Comparison of ENCODE assay signal across 1 cellular context in the genomic region with DNA sequence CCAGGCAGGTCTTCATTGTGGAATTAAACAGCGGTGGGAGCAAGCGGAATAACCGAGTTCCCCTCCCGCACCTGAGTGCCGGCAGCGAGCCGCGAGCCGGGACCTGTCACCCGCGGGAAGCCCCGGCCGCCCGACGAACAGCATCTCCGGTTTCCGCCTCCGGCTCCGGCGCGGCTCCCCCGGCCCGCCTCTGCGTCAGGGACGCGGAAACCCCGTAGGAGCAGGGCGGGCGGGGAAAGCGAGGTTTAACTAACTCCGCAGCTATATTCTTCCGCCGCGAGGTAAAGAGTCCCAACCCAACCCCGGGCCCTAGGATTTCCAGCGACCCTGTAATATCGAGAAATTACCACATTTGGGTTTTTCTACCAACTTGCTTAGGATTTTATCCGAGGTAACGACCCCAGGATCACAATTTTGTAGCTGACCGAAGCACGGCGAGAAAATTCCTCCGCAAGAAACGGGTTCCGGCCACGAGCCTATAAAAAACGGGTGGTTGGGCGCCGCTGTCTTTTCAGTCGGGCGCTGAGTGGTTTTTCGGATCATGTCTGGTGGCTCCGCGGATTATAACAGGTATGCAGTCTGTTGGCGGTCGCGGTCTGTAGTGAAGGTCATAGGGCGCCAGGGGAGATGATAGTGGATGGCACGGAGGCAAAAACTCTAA.
A peak's percentile ranks its signal among the peaks of the same experiment; 100 is the strongest.
TF ChIP-seq lines count a peak whose summit lies in the region.

A gene (plus strand): TSS at position 508 of the 661 bp plus-strand sequence. CDS start 34 bp downstream, at position 542.

TF ChIP-seq in HepG2, 621 proteins besides CTCF, POLR2A, EP300 and RAD21 (continued from another document and continues in another):
- TF ChIP-seq POLR2AphosphoS2 (IDR thresholded peaks at IDR 0.05; ENCODE audit: low read depth, low read length) (peak; percentile 94), TBX3 (IDR thresholded peaks at IDR 0.05; ENCODE audit: borderline replicate concordance) (peak; percentile 92; the same call in 1 of the 2 replicates), SOX5 (CRISPR knock-in tag; IDR thresholded peaks at IDR 0.05; ENCODE audit: borderline replicate concordance) (no peak), ZNF230 (CRISPR knock-in tag; IDR thresholded peaks at IDR 0.05) (peak; percentile 54; the same call in 1 of the 2 replicates), KDM1A (CRISPR knock-in tag; IDR thresholded peaks at IDR 0.05) (no peak), CREB1 (IDR thresholded peaks at IDR 0.05) (peak; percentile 65), CREB1 (CRISPR knock-in tag; IDR thresholded peaks at IDR 0.05) (peak; percentile 88), ZNF333 (CRISPR knock-in tag; IDR thresholded peaks at IDR 0.05; ENCODE audit: borderline replicate concordance) (0 out of 2 replicates have a peak, but pooled peaks have one; percentile 62), DR1 (CRISPR knock-in tag; IDR thresholded peaks at IDR 0.05) (peak; percentile 93), KAT8 (CRISPR knock-in tag; IDR thresholded peaks at IDR 0.05) (peak; percentile 77), STAT5B (CRISPR knock-in tag; IDR thresholded peaks at IDR 0.05) (no peak), ZNF496 (CRISPR knock-in tag; IDR thresholded peaks at IDR 0.05; ENCODE audit: insufficient replicate concordance) (no peak), SALL1 (CRISPR knock-in tag; IDR thresholded peaks at IDR 0.05) (peak; percentile 64), ASH2L (IDR thresholded peaks at IDR 0.05; ENCODE audit: insufficient read length, low read depth, low read length) (peak; percentile 98), SATB2 (CRISPR knock-in tag; IDR thresholded peaks at IDR 0.05) (peak; percentile 72), ZNF547 (CRISPR knock-in tag; IDR thresholded peaks at IDR 0.05) (peak; percentile 47; the same call in 1 of the 2 replicates), ZC3H13 (CRISPR knock-in tag; IDR thresholded peaks at IDR 0.05) (peak; percentile 84), SRSF4 (IDR thresholded peaks at IDR 0.05; ENCODE audit: low read depth, low read length, poor library complexity, severe bottlenecking) (no peak), CAMTA2 (CRISPR knock-in tag; IDR thresholded peaks at IDR 0.05; ENCODE audit: borderline replicate concordance) (0 out of 2 replicates have a peak, but pooled peaks have one; percentile 29), TCF7L2 (IDR thresholded peaks at IDR 0.05; ENCODE audit: low read depth, low read length) (no peak), LCORL (IDR thresholded peaks at IDR 0.05) (no peak), LCORL (CRISPR knock-in tag; IDR thresholded peaks at IDR 0.05) (peak; percentile 57; the same call in 1 of the 2 replicates), PCBP2 (optimal IDR thresholded peaks at IDR 0.05; ENCODE audit: low read depth, low read length, poor library complexity, severe bottlenecking) (peak; percentile 52), ZSCAN21 (CRISPR knock-in tag; IDR thresholded peaks at IDR 0.05; ENCODE audit: borderline replicate concordance) (no peak), SIX1 (CRISPR knock-in tag; IDR thresholded peaks at IDR 0.05; ENCODE audit: borderline replicate concordance) (peak; percentile 31; the same call in 1 of the 2 replicates), ZNF329 (CRISPR knock-in tag; IDR thresholded peaks at IDR 0.05; ENCODE audit: low read depth) (no peak), ZNF138 (CRISPR knock-in tag; IDR thresholded peaks at IDR 0.05; ENCODE audit: low read depth) (peak; percentile 37; the same call in 1 of the 2 replicates), MTA3 (CRISPR knock-in tag; IDR thresholded peaks at IDR 0.05) (no peak), SP5 (CRISPR knock-in tag; IDR thresholded peaks at IDR 0.05; ENCODE audit: borderline replicate concordance, low read depth) (peak; percentile 44), ZMAT3 (CRISPR knock-in tag; conservative IDR thresholded peaks at IDR 0.05) (peak; percentile 74; the same call in 1 of the 2 replicates), ZNF232 (CRISPR knock-in tag; IDR thresholded peaks at IDR 0.05; ENCODE audit: borderline replicate concordance) (peak; percentile 0; the same call in 1 of the 2 replicates), HCFC1 (IDR thresholded peaks at IDR 0.05; ENCODE audit: low read depth, low read length) (peak; percentile 26; the same call in 1 of the 2 replicates), ATF7-NPFF (CRISPR knock-in tag; IDR thresholded peaks at IDR 0.05; ENCODE audit: low read depth) (peak; percentile 16; the same call in 1 of the 2 replicates), IRF2 (CRISPR knock-in tag; IDR thresholded peaks at IDR 0.05) (peak; percentile 31)
- TF ChIP-seq, protein P1, sequence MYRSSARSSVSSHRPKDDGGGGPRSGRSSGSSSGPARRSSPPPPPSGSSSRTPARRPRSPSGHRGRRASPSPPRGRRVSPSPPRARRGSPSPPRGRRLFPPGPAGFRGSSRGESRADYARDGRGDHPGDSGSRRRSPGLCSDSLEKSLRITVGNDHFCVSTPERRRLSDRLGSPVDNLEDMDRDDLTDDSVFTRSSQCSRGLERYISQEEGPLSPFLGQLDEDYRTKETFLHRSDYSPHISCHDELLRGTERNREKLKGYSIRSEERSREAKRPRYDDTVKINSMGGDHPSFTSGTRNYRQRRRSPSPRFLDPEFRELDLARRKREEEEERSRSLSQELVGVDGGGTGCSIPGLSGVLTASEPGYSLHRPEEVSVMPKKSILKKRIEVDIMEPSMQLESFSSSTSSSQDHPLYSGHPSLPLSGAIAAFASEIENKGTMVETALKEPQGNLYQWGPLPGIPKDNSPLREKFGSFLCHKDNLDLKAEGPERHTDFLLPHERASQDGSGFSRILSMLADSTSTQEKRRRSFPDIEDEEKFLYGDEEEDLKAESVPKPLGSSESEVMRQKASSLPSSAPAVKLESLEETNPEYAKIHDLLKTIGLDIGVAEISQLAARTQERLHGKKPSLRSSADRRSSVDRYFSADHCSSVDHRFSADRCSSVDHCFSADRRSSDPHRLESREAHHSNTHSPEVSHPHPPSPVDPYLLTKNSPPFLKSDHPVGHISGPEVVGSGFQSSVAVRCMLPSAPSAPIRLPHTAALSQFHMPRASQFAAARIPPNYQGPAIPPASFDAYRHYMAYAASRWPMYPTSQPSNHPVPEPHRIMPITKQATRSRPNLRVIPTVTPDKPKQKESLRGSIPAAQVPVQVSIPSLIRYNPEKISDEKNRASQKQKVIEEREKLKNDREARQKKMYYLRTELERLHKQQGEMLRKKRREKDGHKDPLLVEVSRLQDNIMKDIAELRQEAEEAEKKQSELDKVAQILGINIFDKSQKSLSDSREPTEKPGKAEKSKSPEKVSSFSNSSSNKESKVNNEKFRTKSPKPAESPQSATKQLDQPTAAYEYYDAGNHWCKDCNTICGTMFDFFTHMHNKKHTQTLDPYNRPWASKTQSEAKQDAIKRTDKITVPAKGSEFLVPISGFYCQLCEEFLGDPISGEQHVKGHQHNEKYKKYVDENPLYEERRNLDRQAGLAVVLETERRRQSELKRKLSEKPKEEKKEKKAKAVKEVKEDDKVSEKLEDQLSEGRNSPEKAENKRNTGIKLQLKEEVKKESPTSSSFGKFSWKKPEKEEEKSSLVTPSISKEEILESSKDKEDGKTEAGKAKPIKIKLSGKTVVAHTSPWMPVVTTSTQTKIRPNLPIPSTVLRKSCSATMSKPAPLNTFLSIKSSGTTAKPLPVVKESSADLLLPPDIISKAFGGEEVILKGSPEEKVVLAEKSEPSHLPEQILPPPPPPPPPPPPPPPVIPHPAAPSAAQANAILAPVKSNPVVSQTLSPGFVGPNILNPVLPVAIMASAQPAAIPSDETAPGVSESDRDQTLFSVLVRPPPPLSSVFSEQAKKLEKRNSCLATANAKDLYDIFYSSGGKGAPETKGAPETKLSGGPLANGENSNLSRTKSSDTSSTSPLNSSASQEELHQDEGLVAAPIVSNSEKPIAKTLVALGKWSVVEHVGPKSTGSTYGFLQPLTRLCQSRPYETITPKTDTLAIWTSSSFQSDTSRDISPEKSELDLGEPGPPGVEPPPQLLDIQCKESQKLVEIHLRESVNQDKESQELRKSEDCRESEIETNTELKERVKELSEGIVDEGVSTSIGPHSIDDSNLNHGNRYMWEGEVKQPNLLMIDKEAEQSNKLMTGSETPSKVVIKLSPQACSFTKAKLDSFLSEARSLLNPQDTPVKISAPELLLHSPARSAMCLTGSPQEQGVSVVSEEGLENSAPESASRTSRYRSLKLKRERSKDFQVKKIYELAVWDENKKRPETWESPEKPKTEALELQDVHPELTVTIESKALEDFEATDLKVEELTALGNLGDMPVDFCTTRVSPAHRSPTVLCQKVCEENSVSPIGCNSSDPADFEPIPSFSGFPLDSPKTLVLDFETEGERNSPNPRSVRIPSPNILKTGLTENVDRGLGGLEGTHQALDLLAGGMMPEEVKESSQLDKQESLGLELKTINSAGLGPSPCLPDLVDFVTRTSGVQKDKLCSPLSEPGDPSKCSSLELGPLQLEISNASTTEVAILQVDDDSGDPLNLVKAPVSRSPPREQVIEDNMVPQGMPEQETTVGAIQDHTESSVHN (CRISPR knock-in tag; IDR thresholded peaks at IDR 0.05), result no peak
- TF ChIP-seq, protein P2, sequence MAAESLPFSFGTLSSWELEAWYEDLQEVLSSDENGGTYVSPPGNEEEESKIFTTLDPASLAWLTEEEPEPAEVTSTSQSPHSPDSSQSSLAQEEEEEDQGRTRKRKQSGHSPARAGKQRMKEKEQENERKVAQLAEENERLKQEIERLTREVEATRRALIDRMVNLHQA (CRISPR knock-in tag; IDR thresholded peaks at IDR 0.05), result 0 out of 2 replicates have a peak, but pooled peaks have one; percentile 44
- TF ChIP-seq, protein P3, sequence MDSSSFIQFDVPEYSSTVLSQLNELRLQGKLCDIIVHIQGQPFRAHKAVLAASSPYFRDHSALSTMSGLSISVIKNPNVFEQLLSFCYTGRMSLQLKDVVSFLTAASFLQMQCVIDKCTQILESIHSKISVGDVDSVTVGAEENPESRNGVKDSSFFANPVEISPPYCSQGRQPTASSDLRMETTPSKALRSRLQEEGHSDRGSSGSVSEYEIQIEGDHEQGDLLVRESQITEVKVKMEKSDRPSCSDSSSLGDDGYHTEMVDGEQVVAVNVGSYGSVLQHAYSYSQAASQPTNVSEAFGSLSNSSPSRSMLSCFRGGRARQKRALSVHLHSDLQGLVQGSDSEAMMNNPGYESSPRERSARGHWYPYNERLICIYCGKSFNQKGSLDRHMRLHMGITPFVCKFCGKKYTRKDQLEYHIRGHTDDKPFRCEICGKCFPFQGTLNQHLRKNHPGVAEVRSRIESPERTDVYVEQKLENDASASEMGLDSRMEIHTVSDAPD (CRISPR knock-in tag; IDR thresholded peaks at IDR 0.05), result no peak
- TF ChIP-seq, protein P4, sequence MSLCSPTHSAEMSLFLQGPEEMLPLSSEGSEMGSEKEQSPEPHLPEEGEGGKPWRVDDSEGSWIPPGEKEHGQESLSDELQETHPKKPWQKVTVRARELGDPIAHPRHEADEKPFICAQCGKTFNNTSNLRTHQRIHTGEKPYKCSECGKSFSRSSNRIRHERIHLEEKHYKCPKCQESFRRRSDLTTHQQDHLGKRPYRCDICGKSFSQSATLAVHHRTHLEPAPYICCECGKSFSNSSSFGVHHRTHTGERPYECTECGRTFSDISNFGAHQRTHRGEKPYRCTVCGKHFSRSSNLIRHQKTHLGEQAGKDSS (CRISPR knock-in tag; IDR thresholded peaks at IDR 0.05; ENCODE audit: borderline replicate concordance, low read depth), result no peak; the same call in 1 of the 2 replicates
- TF ChIP-seq, protein P5, sequence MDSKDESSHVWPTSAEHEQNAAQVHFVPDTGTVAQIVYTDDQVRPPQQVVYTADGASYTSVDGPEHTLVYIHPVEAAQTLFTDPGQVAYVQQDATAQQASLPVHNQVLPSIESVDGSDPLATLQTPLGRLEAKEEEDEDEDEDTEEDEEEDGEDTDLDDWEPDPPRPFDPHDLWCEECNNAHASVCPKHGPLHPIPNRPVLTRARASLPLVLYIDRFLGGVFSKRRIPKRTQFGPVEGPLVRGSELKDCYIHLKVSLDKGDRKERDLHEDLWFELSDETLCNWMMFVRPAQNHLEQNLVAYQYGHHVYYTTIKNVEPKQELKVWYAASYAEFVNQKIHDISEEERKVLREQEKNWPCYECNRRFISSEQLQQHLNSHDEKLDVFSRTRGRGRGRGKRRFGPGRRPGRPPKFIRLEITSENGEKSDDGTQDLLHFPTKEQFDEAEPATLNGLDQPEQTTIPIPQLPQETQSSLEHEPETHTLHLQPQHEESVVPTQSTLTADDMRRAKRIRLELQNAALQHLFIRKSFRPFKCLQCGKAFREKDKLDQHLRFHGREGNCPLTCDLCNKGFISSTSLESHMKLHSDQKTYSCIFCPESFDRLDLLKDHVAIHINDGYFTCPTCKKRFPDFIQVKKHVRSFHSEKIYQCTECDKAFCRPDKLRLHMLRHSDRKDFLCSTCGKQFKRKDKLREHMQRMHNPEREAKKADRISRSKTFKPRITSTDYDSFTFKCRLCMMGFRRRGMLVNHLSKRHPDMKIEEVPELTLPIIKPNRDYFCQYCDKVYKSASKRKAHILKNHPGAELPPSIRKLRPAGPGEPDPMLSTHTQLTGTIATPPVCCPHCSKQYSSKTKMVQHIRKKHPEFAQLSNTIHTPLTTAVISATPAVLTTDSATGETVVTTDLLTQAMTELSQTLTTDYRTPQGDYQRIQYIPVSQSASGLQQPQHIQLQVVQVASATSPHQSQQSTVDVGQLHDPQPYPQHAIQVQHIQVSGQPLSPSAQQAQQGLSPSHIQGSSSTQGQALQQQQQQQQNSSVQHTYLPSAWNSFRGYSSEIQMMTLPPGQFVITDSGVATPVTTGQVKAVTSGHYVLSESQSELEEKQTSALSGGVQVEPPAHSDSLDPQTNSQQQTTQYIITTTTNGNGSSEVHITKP (CRISPR knock-in tag; IDR thresholded peaks at IDR 0.05; ENCODE audit: low read depth), result peak; percentile 68; the same call in 1 of the 2 replicates
- TF ChIP-seq, protein P6, sequence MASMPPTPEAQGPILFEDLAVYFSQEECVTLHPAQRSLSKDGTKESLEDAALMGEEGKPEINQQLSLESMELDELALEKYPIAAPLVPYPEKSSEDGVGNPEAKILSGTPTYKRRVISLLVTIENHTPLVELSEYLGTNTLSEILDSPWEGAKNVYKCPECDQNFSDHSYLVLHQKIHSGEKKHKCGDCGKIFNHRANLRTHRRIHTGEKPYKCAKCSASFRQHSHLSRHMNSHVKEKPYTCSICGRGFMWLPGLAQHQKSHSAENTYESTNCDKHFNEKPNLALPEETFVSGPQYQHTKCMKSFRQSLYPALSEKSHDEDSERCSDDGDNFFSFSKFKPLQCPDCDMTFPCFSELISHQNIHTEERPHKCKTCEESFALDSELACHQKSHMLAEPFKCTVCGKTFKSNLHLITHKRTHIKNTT (CRISPR knock-in tag; IDR thresholded peaks at IDR 0.05), result no peak
